ENCODE assay signal across 8 cellular contexts in genomic region chr11:60169264-60169915, GRCh38. TPM values are rescaled to one million over a fixed set of nuclear protein-coding genes. Genes with fewer than 3 reads are reported as not detected.
DNase-seq lines count a peak whose midpoint lies in the region; ATAC-seq, FAIRE-seq and TF ChIP-seq lines count a peak whose summit lies in the region.

No MANE protein-coding gene starts in this region.

- H3K9me3 ChIP-seq in H1 (ENCODE audit: insufficient read depth in 2 of 2, low read depth in 1 of 2, low read length in 1 of 2) (peaks cover 21 to 29% of the 10 kb centered on the region in 2 experiments), neutrophil (no peaks in the 10 kb centered on the region)

- H3K27me3 ChIP-seq in H1 (replicated peaks in 1 of 4; ENCODE audit: control insufficient read depth in 3 of 4, extremely low read depth in 1 of 4, insufficient read depth in 3 of 4, low read length in 3 of 4) (no peaks in the 10 kb centered on the region), neutrophil (no peaks in the 10 kb centered on the region)

- no peak for TF ChIP-seq POLR2A in H1 (IDR thresholded peaks at IDR 0.05; ENCODE audit: control extremely low read depth in 1 of 2, low read depth in 2 of 2, low read length in 2 of 2)

- CTCF ChIA-PET in H1 (lab: Charles Lee; ENCODE audit: partially characterized antibody) = interaction anchor here (0.6 to 1.9 kb wide), 5 partner anchors 11 to 601 kb away, joined by 3 to 7 read pairs (median 4); no protein-coding TSS in a partner anchor

- FAIRE-seq in H1 (lab: Jason Lieb, UNC) = no peak

- no peak overlapping the region for H2BK120ac ChIP-seq in H1 (replicated peaks; ENCODE audit: low read depth, low read length)

- no peak overlapping the region for H3K14ac ChIP-seq in H1 (ENCODE audit: insufficient read length)

- H3K4me2 ChIP-seq in H1 (ENCODE audit: insufficient read depth in 1 of 2, low read depth in 2 of 2, low read length in 2 of 2) = no peak overlapping the region

- H4K91ac ChIP-seq in H1 (replicated peaks; ENCODE audit: insufficient read length, low read length) = no peak overlapping the region

- no peak overlapping the region for H3K9ac ChIP-seq in H1 (replicated peaks in 1 of 4; ENCODE audit: extremely low read depth in 1 of 4, low read depth in 3 of 4, low read length in 3 of 4)

- peak; percentile 5 for DNase-seq in GF-D8 (lab: John Stamatoyannopoulos, UW)
- DNase-seq in NAMALWA (ENCODE audit: low spot score) = peak; percentile 49
- peak in 1 of 2 experiments; percentile 49 for DNase-seq in H1 (ENCODE audit: low read depth in 1 of 2, low spot score in 2 of 2)
- no peak for DNase-seq in NCI-H1092 (lab: John Stamatoyannopoulos, UW)
- DNase-seq in NCI-H524 treated with DMSO at 0.1 percent for 48 hours (lab: John Stamatoyannopoulos, UW) = no peak
- no peak for DNase-seq in cortex of kidney (lab: John Stamatoyannopoulos, UW)

- ATAC-seq in GM18520 (IDR thresholded peaks at IDR 0.05; ENCODE audit: unreplicated experiment) = no peak

- no peak overlapping the region for H4K8ac ChIP-seq in H1 (ENCODE audit: extremely low read depth, insufficient read depth, low read length)

- no peaks in the 10 kb centered on the region for H4K20me1 ChIP-seq in H1 (replicated peaks in 1 of 2; ENCODE audit: control insufficient read depth in 1 of 2, insufficient read depth in 2 of 2, low read length in 2 of 2)

- H2BK15ac ChIP-seq in H1 (ENCODE audit: low read length) = no peak overlapping the region

- TF ChIP-seq RAD21 in H1 (IDR thresholded peaks at IDR 0.05 in 1 of 2, conservative IDR thresholded peaks at IDR 0.05 in 1 of 2; ENCODE audit: low read depth in 2 of 2, low read length in 2 of 2) = peak; percentile 31 to 32

- no peak overlapping the region for H3K56ac ChIP-seq in H1 (replicated peaks; ENCODE audit: insufficient read length, low read depth, low read length)

- H3K79me1 ChIP-seq in H1 (ENCODE audit: low read depth, low read length) = no peaks in the 10 kb centered on the region

- no peak overlapping the region for H3K4me3 ChIP-seq in H1 (ENCODE audit: extremely low read depth in 1 of 4, insufficient read depth in 2 of 4, low read depth in 3 of 4, low read length in 4 of 4)
- no peak overlapping the region for H3K4me3 ChIP-seq in neutrophil (ENCODE audit: low read depth in 1 of 2, low read length in 1 of 2)

- no peaks in the 10 kb centered on the region for H3K23me2 ChIP-seq in H1 (ENCODE audit: low read depth, low read length)

- POLR2A ChIA-PET in H1 (lab: Charles Lee; ENCODE audit: partially characterized antibody) = no interaction called here

- H3K27ac ChIP-seq in H1 (ENCODE audit: low read depth, low read length) = no peak overlapping the region
- H3K27ac ChIP-seq in neutrophil = no peak overlapping the region

- no peaks in the 10 kb centered on the region for H3K79me2 ChIP-seq in H1 (ENCODE audit: control insufficient read depth in 1 of 2, insufficient read depth in 2 of 2, low read length in 2 of 2)

- no peaks in the 10 kb centered on the region for H3K36me3 ChIP-seq in H1 (ENCODE audit: control insufficient read depth in 2 of 4, insufficient read depth in 4 of 4, low read length in 3 of 4)
- H3K36me3 ChIP-seq in neutrophil = peaks cover 25% of the 10 kb centered on the region

- peak in 1 of 3 experiments; percentile 26; a peak in 1 of 4 replicates for TF ChIP-seq CTCF in H1 (IDR thresholded peaks at IDR 0.05; ENCODE audit: control extremely low read depth in 1 of 3, insufficient read depth in 1 of 3, low read depth in 1 of 3, low read length in 3 of 3)
- TF ChIP-seq CTCF in neutrophil (IDR thresholded peaks at IDR 0.05) = peak; percentile 45

- no peak overlapping the region for H2BK5ac ChIP-seq in H1 (ENCODE audit: low read depth, low read length)

- 89% methylated on average over 6 of the region's 6 CpGs; no CpG with 5 or more reads in 1 of the 2 experiments for WGBS in H1 (ENCODE audit: extremely low coverage in 1 of 2, insufficient coverage in 1 of 2, insufficient read length in 1 of 2, insufficient replicate concordance in 2 of 2, low coverage in 1 of 2, low lambda C conversion rate in 2 of 2, missing lambda C conversion rate in 1 of 2), 2 experiments

- H3K18ac ChIP-seq in H1 (ENCODE audit: extremely low read depth, low read length) = no peak overlapping the region

- no peak overlapping the region for H2BK20ac ChIP-seq in H1 (ENCODE audit: low read length)

- H3K4ac ChIP-seq in H1 (replicated peaks; ENCODE audit: insufficient read length, low read depth, low read length) = no peak overlapping the region

- no peak overlapping the region for H3K23ac ChIP-seq in H1 (ENCODE audit: insufficient read length)

- no peak overlapping the region for H4K5ac ChIP-seq in H1 (ENCODE audit: insufficient read length, low read depth, low read length)

- H3K4me1 ChIP-seq in H1 (replicated peaks in 1 of 4; ENCODE audit: control insufficient read depth in 3 of 4, insufficient read depth in 4 of 4, low read length in 3 of 4) (no peaks in the 10 kb centered on the region), neutrophil (ENCODE audit: control insufficient read depth in 1 of 2, insufficient read depth in 1 of 2, low read depth in 1 of 2, low read length in 1 of 2) (peaks cover 0 to 9% of the 10 kb centered on the region in 2 experiments)

- no peak overlapping the region for H2BK12ac ChIP-seq in H1 (ENCODE audit: low read depth, low read length)

- H2AFZ ChIP-seq in H1 (ENCODE audit: low read length) = no peak overlapping the region

- no peak for TF ChIP-seq EP300 in H1 (IDR thresholded peaks at IDR 0.05; ENCODE audit: borderline replicate concordance in 1 of 2, low read depth in 2 of 2, low read length in 2 of 2)

- H2AK5ac ChIP-seq in H1 (ENCODE audit: low read depth, low read length) = no peak overlapping the region

TF ChIP-seq in H1, 55 proteins besides CTCF, POLR2A, EP300 and RAD21:
- TF ChIP-seq CBX5 (IDR thresholded peaks at IDR 0.05; ENCODE audit: low read depth, low read length) (peak; percentile 93; the same call in 1 of the 2 replicates), TCF12 (IDR thresholded peaks at IDR 0.05; ENCODE audit: low read depth, low read length) (no peak)
TF ChIP-seq in H1: peak in this region for 1.

RNA-seq across cellular contexts. Expression of gene MS4A6A, which starts 13.5 kb away (rescaled TPM):
- total RNA-seq in H1 (2021; fragmentation: NEBNext Ultra II Directional; extraction: Animal tissue kit (Norgen Biotek cat#: 25700)) = not detected in 2 replicates
- not detected in 2 replicates for polyA plus RNA-seq in H1 (2011; rRNA removed)
- 0.08 TPM for polyA plus RNA-seq in H1 (2011; cell fraction: cytosol; rRNA removed)
- polyA plus RNA-seq in H1 (2011; cell fraction: nucleus; rRNA removed) = not detected
- polyA plus RNA-seq in H1 (2012, experiment 1 of 2) = not detected in 4 replicates
- polyA plus RNA-seq in H1 (2012, experiment 2 of 2) = not detected
- polyA plus RNA-seq in H1 (2013, experiment 1 of 2) = not detected
- polyA plus RNA-seq in H1 (2013, experiment 2 of 2) = not detected
- not detected in 2 replicates for polyA minus RNA-seq in H1 (2011; rRNA and poly(A)+ RNA removed)
- not detected for polyA minus RNA-seq in H1 (2011; cell fraction: cytosol; rRNA and poly(A)+ RNA removed)
- polyA minus RNA-seq in H1 (2011; cell fraction: nucleus; rRNA and poly(A)+ RNA removed) = not detected

Comparison
In these comparisons a context has a peak if more than half of its experiments do, and no peak if none do; other contexts are left out.
1. DNase-seq: peak in GF-D8 (single experiment) and NAMALWA (single experiment); none in NCI-H1092 (single experiment), NCI-H524 treated with DMSO at 0.1 percent for 48 hours (single experiment) and cortex of kidney (single experiment).